1 cellular context compared by ENCODE assay signal in the genomic region with DNA sequence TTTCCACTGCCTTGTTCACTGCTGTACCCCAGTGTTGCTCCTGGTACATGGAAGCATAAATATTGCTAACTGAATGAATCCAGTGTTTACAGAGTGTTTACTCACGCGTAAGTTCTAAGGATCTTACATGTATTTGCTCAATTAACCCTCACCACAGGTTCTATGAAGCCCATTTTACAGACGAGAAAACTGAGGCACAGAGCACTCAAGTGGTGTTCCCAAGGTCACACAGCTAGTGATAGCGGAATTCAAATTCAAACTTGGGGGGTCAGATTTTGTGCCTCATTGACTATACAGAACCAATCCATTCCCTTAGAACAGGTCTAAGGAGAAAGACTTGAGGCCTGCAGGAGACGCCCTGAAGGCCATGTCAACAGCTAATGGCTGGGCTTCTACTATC.
TF ChIP-seq lines count a peak whose summit lies in the region.

No MANE protein-coding gene starts in this region.

TF ChIP-seq in H1, 55 proteins besides CTCF, POLR2A, EP300 and RAD21 (continued from another document):
- no peak for TF ChIP-seq RFX5 (IDR thresholded peaks at IDR 0.05; ENCODE audit: borderline replicate concordance, low read depth, low read length)
